31 cellular contexts compared by ENCODE assay signal in the genomic region with DNA sequence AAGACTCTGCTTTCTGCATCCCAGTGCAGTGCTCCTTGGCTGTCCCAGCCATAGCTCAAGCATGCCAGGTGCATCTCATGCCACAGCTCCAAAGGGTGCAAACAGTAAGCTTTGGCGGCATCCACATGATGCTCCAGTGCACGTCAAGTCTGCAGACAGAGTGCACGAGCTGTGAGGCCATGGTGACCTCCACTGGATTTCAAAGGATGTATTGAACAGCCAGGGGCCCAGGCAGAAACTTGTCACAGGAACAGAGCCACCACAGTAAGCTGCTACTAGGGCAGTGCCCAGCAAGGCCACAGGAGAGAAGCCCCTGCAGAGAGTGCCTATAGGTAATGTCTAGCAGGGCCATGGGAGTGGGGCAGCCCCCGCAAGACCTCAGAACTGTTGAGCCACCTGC.
"Had no signal": no experiment of that assay in that cellular context is flagged by ENCODE, and none has a peak within 500 bp of the region (broad histone marks: within the 10 kb centered on the region; RNA-seq: fewer than 3 reads in every experiment).

No MANE protein-coding gene starts in this region.

- H3K27ac ChIP-seq: adrenal gland, body of pancreas, brain microvascular endothelial cell, breast epithelium, VCaP had no signal

- ATAC-seq: activated CD8-positive, alpha-beta T cell treated with anti-CD3 and anti-CD28 coated beads for 36 hours; body of pancreas had no signal

- H3K36me3 ChIP-seq: adrenal gland, brain microvascular endothelial cell, breast epithelium had no signal

- H3K9me3 Mint-ChIP-seq: activated CD4-positive, alpha-beta T cell treated with anti-CD3 and anti-CD28 coated beads, Interleukin-2, amount 10 ng/mL, durations not matched to agents 24 days and 14 days had no signal

- H3K4me3 ChIP-seq: adrenal gland, body of pancreas, breast epithelium had no signal

- H3K27me3 Mint-ChIP-seq: activated CD4-positive, alpha-beta memory T cell treated with anti-CD3 and anti-CD28 coated beads for 36 hours; activated CD4-positive, alpha-beta T cell treated with anti-CD3 and anti-CD28 coated beads, Interleukin-2, amount 10 ng/mL, durations not matched to agents 24 days and 14 days; activated naive CD4-positive, alpha-beta T cell treated with anti-CD3 and anti-CD28 coated beads, Interleukin-2, amount 10 ng/mL, durations not matched to agents 7 days and 5 days; activated naive CD4-positive, alpha-beta T cell treated with anti-CD3 and anti-CD28 coated beads, Interleukin-2, amount 50 U/mL, for 24 hours had no signal

- H3K36me3 Mint-ChIP-seq: activated CD4-positive, alpha-beta memory T cell treated with anti-CD3 and anti-CD28 coated beads for 36 hours; activated naive CD4-positive, alpha-beta T cell treated with anti-CD3 and anti-CD28 coated beads, Interleukin-2, amount 10 ng/mL, durations not matched to agents 7 days and 5 days; activated naive CD4-positive, alpha-beta T cell treated with anti-CD3 and anti-CD28 coated beads, Interleukin-2, amount 50 U/mL, for 24 hours; activated naive CD8-positive, alpha-beta T cell had no signal

- H3K4me1 Mint-ChIP-seq: activated B cell treated with CpG ODN at 0.5 μM for 24 hours; activated CD4-positive, alpha-beta T cell treated with anti-CD3 and anti-CD28 coated beads, Interleukin-2, amount 10 ng/mL, durations not matched to agents 24 days and 14 days; activated naive CD4-positive, alpha-beta T cell treated with anti-CD3 and anti-CD28 coated beads, Interleukin-2, amount 10 ng/mL, durations not matched to agents 7 days and 5 days; activated naive CD4-positive, alpha-beta T cell treated with anti-CD3 and anti-CD28 coated beads, Interleukin-2, amount 50 U/mL, for 24 hours had no signal

- H3K27me3 ChIP-seq: adrenal gland, body of pancreas, brain microvascular endothelial cell, breast epithelium had no signal

- H3K9me3 ChIP-seq: adrenal gland had no signal

- DNase-seq: activated B cell treated with CpG ODN at 0.5 μM for 24 hours; activated CD4-positive, alpha-beta memory T cell treated with anti-CD3 and anti-CD28 coated beads for 36 hours; activated CD4-positive, alpha-beta T cell treated with anti-CD3 and anti-CD28 coated beads for 4 hours; activated CD4-positive, alpha-beta T cell treated with anti-CD3 and anti-CD28 coated beads, Interleukin-2, amount 10 ng/mL, durations not matched to agents 24 days and 14 days; activated CD4-positive, alpha-beta T cell treated with anti-CD3 and anti-CD28 coated beads, Interleukin-2, amount 50 U/mL, for 1 hour; activated CD4-positive, alpha-beta T cell treated with anti-CD3 and anti-CD28 coated beads, Interleukin-2, amount 50 U/mL, for 4 hours; activated CD4-positive, CD25-positive, alpha-beta regulatory T cell treated with anti-CD3 and anti-CD28 coated beads, Interleukin-2, amount 50 U/mL, for 72 hours; activated CD8-positive, alpha-beta memory T cell treated with anti-CD3 and anti-CD28 coated beads, Interleukin-2, amount 50 U/mL, for 4 hours; activated CD8-positive, alpha-beta T cell treated with anti-CD3 and anti-CD28 coated beads for 36 hours; activated effector memory CD4-positive, alpha-beta T cell treated with Interleukin-2 at 50 U/mL for 16 hours; activated gamma-delta T cell; activated naive CD4-positive, alpha-beta T cell treated with anti-CD3 and anti-CD28 coated beads, Interleukin-2, amount 10 ng/mL, durations not matched to agents 7 days and 5 days; activated naive CD4-positive, alpha-beta T cell treated with Interleukin-2 at 50 U/mL for 16 hours; activated T-cell treated with anti-CD3 and anti-CD28 coated beads for 4 hours; activated T-cell treated with anti-CD3 and anti-CD28 coated beads, Interleukin-2, amount 50 U/mL, for 1 hour; activated T-cell treated with anti-CD3 and anti-CD28 coated beads, Interleukin-2, amount 50 U/mL, for 48 hours; adrenal gland; amniotic stem cell; aorta; body of pancreas; brain microvascular endothelial cell; central memory CD4-positive, alpha-beta T cell; T-helper 1 cell; T-helper 2 cell; T-helper 9 cell had no signal

- H3K4me3 Mint-ChIP-seq: activated B cell treated with CpG ODN at 0.5 μM for 24 hours; activated CD4-positive, alpha-beta memory T cell treated with anti-CD3 and anti-CD28 coated beads for 36 hours; activated CD4-positive, alpha-beta T cell treated with anti-CD3 and anti-CD28 coated beads, Interleukin-2, amount 10 ng/mL, durations not matched to agents 24 days and 14 days; activated CD8-positive, alpha-beta T cell treated with anti-CD3 and anti-CD28 coated beads for 36 hours; activated naive CD4-positive, alpha-beta T cell treated with anti-CD3 and anti-CD28 coated beads, Interleukin-2, amount 10 ng/mL, durations not matched to agents 7 days and 5 days; activated naive CD4-positive, alpha-beta T cell treated with anti-CD3 and anti-CD28 coated beads, Interleukin-2, amount 50 U/mL, for 24 hours; activated naive CD8-positive, alpha-beta T cell; T-helper 1 cell treated with Interleukin-12 subunit alpha and Interleukin-12 subunit beta and Interleukin-4 antibody, amounts not matched to agents 30 μg/mL and 1 μg/mL, for 36 hours; T-helper 2 cell treated with Interferon-gamma antibody and Interleukin-4, amounts not matched to agents 5 μg/mL and 100 μg/mL, for 36 hours had no signal

- H3K4me1 ChIP-seq: adrenal gland, breast epithelium had no signal
